26 cellular contexts compared by ENCODE assay signal in genomic region chr7:140324714-140325113, GRCh38.
"Had no signal": no experiment of that assay in that cellular context is flagged by ENCODE, and none has a peak within 500 bp of the region (broad histone marks: within the 10 kb centered on the region; RNA-seq: fewer than 3 reads in every experiment).

No MANE protein-coding gene starts in this region.

- FAIRE-seq: colon, endometrium, endothelial cell of umbilical vein, frontal cortex had no signal

- H3K4me1 ChIP-seq: colonic mucosa, foreskin keratinocyte had no signal

- H3K27ac ChIP-seq: colonic mucosa, coronary artery, dorsolateral prefrontal cortex, epithelial cell of prostate, esophagus muscularis mucosa, esophagus squamous epithelium, foreskin keratinocyte, gastrocnemius medialis, gastroesophageal sphincter, heart right ventricle had no signal

- H3K4me3 ChIP-seq: colonic mucosa, coronary artery, dorsolateral prefrontal cortex, esophagus muscularis mucosa, esophagus squamous epithelium, gastrocnemius medialis, gastroesophageal sphincter, heart left ventricle, heart right ventricle had no signal

- H3K36me3 ChIP-seq: colonic mucosa, esophagus muscularis mucosa, esophagus squamous epithelium, gastrocnemius medialis, gastroesophageal sphincter, heart left ventricle, heart right ventricle had no signal

- H3K27me3 ChIP-seq: colonic mucosa, dorsolateral prefrontal cortex, esophagus muscularis mucosa, esophagus squamous epithelium, foreskin keratinocyte, gastrocnemius medialis, gastroesophageal sphincter, heart left ventricle, heart right ventricle had no signal

- ATAC-seq: effector memory CD8-positive, alpha-beta T cell; esophagus mucosa; foreskin keratinocyte; gastrocnemius medialis; gastroesophageal sphincter; heart left ventricle; heart right ventricle had no signal

- DNase-seq: colonic mucosa; cortex of kidney; dorsolateral prefrontal cortex; effector CD4-positive, alpha-beta T cell; effector CD8-positive, alpha-beta T cell; effector memory CD4-positive, alpha-beta T cell; effector memory CD8-positive, alpha-beta T cell; endodermal cell; esophagus squamous epithelium; foreskin fibroblast; foreskin keratinocyte; foreskin melanocyte; gastrocnemius medialis; glutamatergic neuron; head of caudate nucleus; heart left ventricle; heart right ventricle had no signal

- H3K9me3 ChIP-seq: colonic mucosa, esophagus muscularis mucosa, esophagus squamous epithelium, gastrocnemius medialis, gastroesophageal sphincter had no signal
